In genomic region chr17:7854078-7854777, GRCh38 we compare ENCODE assay signal across 11 cellular contexts. TPM values are rescaled to one million over a fixed set of nuclear protein-coding genes. Genes with fewer than 3 reads are reported as not detected.
DNase-seq lines count a peak whose midpoint lies in the region; ATAC-seq and TF ChIP-seq lines count a peak whose summit lies in the region.
"Had no signal": no experiment of that assay in that cellular context is flagged by ENCODE, and none has a peak within 500 bp of the region (broad histone marks: within the 10 kb centered on the region; RNA-seq: fewer than 3 reads in every experiment).

No MANE protein-coding gene starts in this region.

- H3K4me1 Mint-ChIP-seq in type B pancreatic cell (ENCODE audit: unreplicated experiment), result peaks cover 17% of the 10 kb centered on the region

- H3K36me3 ChIP-seq in heart left ventricle (peaks cover 3 to 52% (median 48%) of the 10 kb centered on the region in 9 donors), iPS-18a (ENCODE audit: control insufficient read depth, low read depth, low read length) (no peaks in the 10 kb centered on the region)

- intact Hi-C loops in heart left ventricle (cut with DNase I) (loop anchor here in 9 of 10 donors (5.0 to 10.0 kb wide), 4 partner anchors 37 to 301 kb away; partner anchors contain the start of gene PER1 (in 1 of the 9)), Right ventricle myocardium superior (cut with DNase I) (no loop called here)

- no peaks in the 10 kb centered on the region for H3K27me3 Mint-ChIP-seq in type B pancreatic cell

- TF ChIP-seq CTCF in heart left ventricle (IDR thresholded peaks at IDR 0.05) (no peak), type B pancreatic cell (conservative IDR thresholded peaks at IDR 0.05) (no peak)

- no peak for ATAC-seq in heart left ventricle
- no peak for ATAC-seq in Right ventricle myocardium superior (ENCODE audit: poor library complexity)
- ATAC-seq: SK-N-SH treated with all-trans-retinoic acid at 6 μM for 48 hours had no signal

- H3K9me3 ChIP-seq in heart left ventricle (no peaks in the 10 kb centered on the region), iPS-18a (ENCODE audit: control insufficient read depth, low read depth, low read length) (no peaks in the 10 kb centered on the region)
- H3K9me3 ChIP-seq: colonic mucosa had no signal

- peak overlapping the region; percentile 55 for H3K27ac Mint-ChIP-seq in type B pancreatic cell

- H3K4me3 Mint-ChIP-seq in type B pancreatic cell, result no peak overlapping the region

- H3K9ac ChIP-seq in iPS-18a (ENCODE audit: low read length), result no peak overlapping the region
- H3K9ac ChIP-seq: KMS-11 had no signal

- peaks cover 0 to 53% (median 37%) of the 10 kb centered on the region in 12 donors for H3K4me1 ChIP-seq in heart left ventricle
- peaks cover 26% of the 10 kb centered on the region for H3K4me1 ChIP-seq in iPS-18a (ENCODE audit: control insufficient read depth, low read depth, low read length)

- 54 to 65% (median 62%) methylated on average over 31 of the region's 31 CpGs for WGBS in heart left ventricle, 4 donors

- H3K36me3 Mint-ChIP-seq in type B pancreatic cell, result peaks cover 10% of the 10 kb centered on the region

- no peak for TF ChIP-seq POLR2A in heart left ventricle (IDR thresholded peaks at IDR 0.05)

- no peaks in the 10 kb centered on the region for H3K9me3 Mint-ChIP-seq in type B pancreatic cell

- H3K27me3 ChIP-seq in heart left ventricle (no peaks in the 10 kb centered on the region), iPS-18a (ENCODE audit: control insufficient read depth, insufficient read depth, low read length) (peaks cover 58% of the 10 kb centered on the region)
- H3K27me3 ChIP-seq: colonic mucosa had no signal

- peak overlapping the region in 11 of 12 donors; percentile 49 to 85 (median 68) for H3K4me3 ChIP-seq in heart left ventricle
- H3K4me3 ChIP-seq in iPS-18a (ENCODE audit: low read length), result peak overlapping the region; percentile 80

- H3K27ac ChIP-seq in heart left ventricle (peak overlapping the region; percentile 68 to 97 (median 92)), iPS-18a (ENCODE audit: low read length) (no peak overlapping the region)
- H3K27ac ChIP-seq: KMS-11 had no signal

- DNase-seq in heart left ventricle (no peak), Right ventricle myocardium superior (no peak), type B pancreatic cell (ENCODE audit: extremely low spot score, unreplicated experiment) (peak; percentile 68), DMS114 treated with DMSO at 0.1 percent for 48 hours (lab: John Stamatoyannopoulos, UW; ENCODE audit: unreplicated experiment) (no peak), T-helper 2 cell (no peak)
- DNase-seq: colonic mucosa, hippocampal formation, NCI-H345 had no signal

RNA-seq across cellular contexts. Expression of gene TMEM88, which starts 0.6 kb away (rescaled TPM):
- total RNA-seq in heart left ventricle (100 to 1,000 TPM in 1 of 9 donors, 10 to 100 TPM in 8; 16.7 to 130 (median 27.0) TPM), Right ventricle myocardium superior (32.4 TPM), type B pancreatic cell (ENCODE audit: low replicate concordance) (4.5 and 10.2 TPM in 2 replicates)
- polyA plus RNA-seq in heart left ventricle, result 100 to 1,000 TPM in 1 of 2 donors, 10 to 100 TPM in 1; 97.7 to 112 TPM

RNA-seq across cellular contexts. Expression of gene NAA38, which starts 3.1 kb away (rescaled TPM):
- total RNA-seq in heart left ventricle, result 100 to 1,000 TPM in 1 of 9 donors, 10 to 100 TPM in 8; 60.9 to 141 (median 72.4) TPM
- polyA plus RNA-seq in heart left ventricle, result 100 to 1,000 TPM in 1 of 2 donors, 10 to 100 TPM in 1; 75.2 to 179 TPM
- total RNA-seq in Right ventricle myocardium superior, result 101 TPM
- 43.6 and 64.9 TPM in 2 replicates for total RNA-seq in type B pancreatic cell (ENCODE audit: low replicate concordance)

RNA-seq across cellular contexts. Expression of gene CYB5D1, which starts 3.6 kb away (rescaled TPM):
- total RNA-seq in heart left ventricle, result 10 to 100 TPM in 8 of 9 donors, 1 to 10 TPM in 1; 9.3 to 20.4 (median 16.6) TPM
- 10 to 100 TPM; 11.7 to 15.5 TPM for polyA plus RNA-seq in heart left ventricle
- 24.2 TPM for total RNA-seq in Right ventricle myocardium superior
- total RNA-seq in type B pancreatic cell (ENCODE audit: low replicate concordance), result 16.6 and 17.9 TPM in 2 replicates

RNA-seq across cellular contexts. Expression of gene KDM6B, which starts 20.2 kb away (rescaled TPM):
- 10 to 100 TPM in 8 of 9 donors, 1 to 10 TPM in 1; 7.4 to 29.3 (median 24.8) TPM for total RNA-seq in heart left ventricle
- polyA plus RNA-seq in heart left ventricle, result 10 to 100 TPM; 11.6 to 14.4 TPM
- total RNA-seq in Right ventricle myocardium superior, result 27.9 TPM
- total RNA-seq in type B pancreatic cell (ENCODE audit: low replicate concordance), result 69.1 and 85.1 TPM in 2 replicates

RNA-seq across cellular contexts. Expression of gene CHD3, which starts 34.4 kb away (rescaled TPM):
- total RNA-seq in heart left ventricle (10 to 100 TPM in 6 of 9 donors, 1 to 10 TPM in 3; 6.7 to 30.6 (median 13.6) TPM), Right ventricle myocardium superior (13.7 TPM), type B pancreatic cell (ENCODE audit: low replicate concordance) (170 and 172 TPM in 2 replicates)
- polyA plus RNA-seq in heart left ventricle, result 10 to 100 TPM; 17.5 to 17.9 TPM
